ENCODE assay signal across 1 cellular context in genomic region chr5:150624334-150625163, GRCh38.
TF ChIP-seq lines count a peak whose summit lies in the region.

No MANE protein-coding gene starts in this region.

TF ChIP-seq in HEK293, 187 proteins besides CTCF, POLR2A, EP300 and RAD21 (continued from another document):
- TF ChIP-seq, protein P1, sequence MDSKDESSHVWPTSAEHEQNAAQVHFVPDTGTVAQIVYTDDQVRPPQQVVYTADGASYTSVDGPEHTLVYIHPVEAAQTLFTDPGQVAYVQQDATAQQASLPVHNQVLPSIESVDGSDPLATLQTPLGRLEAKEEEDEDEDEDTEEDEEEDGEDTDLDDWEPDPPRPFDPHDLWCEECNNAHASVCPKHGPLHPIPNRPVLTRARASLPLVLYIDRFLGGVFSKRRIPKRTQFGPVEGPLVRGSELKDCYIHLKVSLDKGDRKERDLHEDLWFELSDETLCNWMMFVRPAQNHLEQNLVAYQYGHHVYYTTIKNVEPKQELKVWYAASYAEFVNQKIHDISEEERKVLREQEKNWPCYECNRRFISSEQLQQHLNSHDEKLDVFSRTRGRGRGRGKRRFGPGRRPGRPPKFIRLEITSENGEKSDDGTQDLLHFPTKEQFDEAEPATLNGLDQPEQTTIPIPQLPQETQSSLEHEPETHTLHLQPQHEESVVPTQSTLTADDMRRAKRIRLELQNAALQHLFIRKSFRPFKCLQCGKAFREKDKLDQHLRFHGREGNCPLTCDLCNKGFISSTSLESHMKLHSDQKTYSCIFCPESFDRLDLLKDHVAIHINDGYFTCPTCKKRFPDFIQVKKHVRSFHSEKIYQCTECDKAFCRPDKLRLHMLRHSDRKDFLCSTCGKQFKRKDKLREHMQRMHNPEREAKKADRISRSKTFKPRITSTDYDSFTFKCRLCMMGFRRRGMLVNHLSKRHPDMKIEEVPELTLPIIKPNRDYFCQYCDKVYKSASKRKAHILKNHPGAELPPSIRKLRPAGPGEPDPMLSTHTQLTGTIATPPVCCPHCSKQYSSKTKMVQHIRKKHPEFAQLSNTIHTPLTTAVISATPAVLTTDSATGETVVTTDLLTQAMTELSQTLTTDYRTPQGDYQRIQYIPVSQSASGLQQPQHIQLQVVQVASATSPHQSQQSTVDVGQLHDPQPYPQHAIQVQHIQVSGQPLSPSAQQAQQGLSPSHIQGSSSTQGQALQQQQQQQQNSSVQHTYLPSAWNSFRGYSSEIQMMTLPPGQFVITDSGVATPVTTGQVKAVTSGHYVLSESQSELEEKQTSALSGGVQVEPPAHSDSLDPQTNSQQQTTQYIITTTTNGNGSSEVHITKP (tag by site-specific recombination; IDR thresholded peaks at IDR 0.05), result peak; percentile 52; the same call in 1 of the 2 replicates
- TF ChIP-seq ZNF558 (tag by site-specific recombination; IDR thresholded peaks at IDR 0.05) (no peak), ZNF654 (tag by site-specific recombination; IDR thresholded peaks at IDR 0.05; ENCODE audit: low read depth) (no peak), ZBTB11 (tag by site-specific recombination; conservative IDR thresholded peaks at IDR 0.05; ENCODE audit: low read depth) (no peak), ZNF335 (tag by site-specific recombination; conservative IDR thresholded peaks at IDR 0.05) (peak; percentile 52), MEIS1 (CRISPR knock-in tag; IDR thresholded peaks at IDR 0.05; ENCODE audit: borderline replicate concordance) (no peak), ZFHX2 (tag by site-specific recombination; conservative IDR thresholded peaks at IDR 0.05) (peak; percentile 46; the same call in 1 of the 2 replicates), ZNF398 (tag by site-specific recombination; IDR thresholded peaks at IDR 0.05) (peak; percentile 30; the same call in 1 of the 2 replicates), GLIS1 (tag by site-specific recombination; IDR thresholded peaks at IDR 0.05) (peak; percentile 35; the same call in 1 of the 2 replicates), ZNF174 (tag by site-specific recombination; IDR thresholded peaks at IDR 0.05) (no peak), ZNF692 (tag by site-specific recombination; IDR thresholded peaks at IDR 0.05) (no peak), ZNF639 (tag by site-specific recombination; IDR thresholded peaks at IDR 0.05) (no peak), ZNF169 (tag by site-specific recombination; IDR thresholded peaks at IDR 0.05) (no peak), ZFP41 (tag by site-specific recombination; IDR thresholded peaks at IDR 0.05; ENCODE audit: borderline replicate concordance) (no peak), ZNF776 (tag by site-specific recombination; IDR thresholded peaks at IDR 0.05; ENCODE audit: borderline replicate concordance) (no peak), ZBTB20 (tag by site-specific recombination; IDR thresholded peaks at IDR 0.05) (peak; percentile 23; the same call in 1 of the 2 replicates)
